In the genomic region with DNA sequence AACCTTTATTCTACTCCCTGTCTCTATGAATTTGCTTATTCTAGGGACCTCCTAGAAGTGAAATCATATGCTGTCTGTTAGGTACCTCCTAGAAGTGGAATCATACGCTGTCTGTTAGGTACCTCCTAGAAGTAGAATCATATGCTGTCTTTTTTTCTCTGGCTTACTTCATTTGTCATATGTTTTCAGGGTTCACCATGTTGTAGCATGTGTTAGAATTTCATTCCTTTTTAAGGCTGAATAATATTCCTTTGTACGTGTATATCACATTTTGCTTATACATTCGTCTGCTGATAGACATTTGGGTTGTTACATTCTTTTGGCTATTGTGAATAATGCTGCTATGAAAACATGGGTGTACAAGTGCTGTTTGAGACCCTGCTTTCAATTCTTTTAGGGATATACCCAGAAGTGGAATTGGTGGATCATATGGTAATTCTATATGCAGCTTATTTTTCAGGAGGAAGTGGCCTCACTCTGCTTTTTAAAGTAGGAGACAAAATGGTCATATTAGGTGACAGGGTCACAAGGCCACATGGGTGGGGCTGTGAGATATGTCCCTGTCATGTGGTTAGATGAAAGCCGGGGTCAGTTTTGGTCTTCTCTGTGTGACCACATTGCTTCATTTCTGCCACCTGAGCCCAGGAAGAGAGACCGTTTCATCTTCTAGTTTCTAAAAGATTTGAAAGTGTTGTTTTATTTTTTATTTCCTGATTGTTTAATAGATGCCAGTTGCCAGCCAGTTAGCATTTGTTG, we compare ENCODE assay signal across 11 cellular contexts.
DNase-seq lines count a peak whose midpoint lies in the region; ATAC-seq and TF ChIP-seq lines count a peak whose summit lies in the region.
"Had no signal": no experiment of that assay in that cellular context is flagged by ENCODE, and none has a peak within 500 bp of the region (broad histone marks: within the 10 kb centered on the region; RNA-seq: fewer than 3 reads in every experiment).

No MANE protein-coding gene starts in this region.

- H3K4me1 Mint-ChIP-seq in chondrocyte (ENCODE audit: low read depth) = peaks cover 23% of the 10 kb centered on the region
- H3K4me1 Mint-ChIP-seq in activated CD4-positive, alpha-beta T cell treated with anti-CD3 and anti-CD28 coated beads, Interleukin-2, amount 10 ng/mL, durations not matched to agents 7 days and 5 days = peaks cover 49% of the 10 kb centered on the region

- H4K20me1 ChIP-seq in BLaER1 treated with 17β-estradiol and CSF1 and Interleukin-3, amounts not matched to agents 10 nM and 100 nM = no peaks in the 10 kb centered on the region
- H4K20me1 ChIP-seq in GM23248 (ENCODE audit: insufficient read depth) = no peaks in the 10 kb centered on the region; the same call in 1 of the 2 replicates

- H3F3A ChIP-seq in GM23248 (ENCODE audit: insufficient read depth) = peaks cover 9% of the 10 kb centered on the region

- H3K79me2 ChIP-seq in GM23248 (ENCODE audit: insufficient read depth) = peaks cover 98% of the 10 kb centered on the region

- no peaks in the 10 kb centered on the region for H3K9me3 Mint-ChIP-seq in chondrocyte (ENCODE audit: low read depth)
- H3K9me3 Mint-ChIP-seq in activated CD4-positive, alpha-beta T cell treated with anti-CD3 and anti-CD28 coated beads, Interleukin-2, amount 10 ng/mL, durations not matched to agents 7 days and 5 days = no peaks in the 10 kb centered on the region

- H3K4me1 ChIP-seq in BLaER1 treated with 17β-estradiol and CSF1 and Interleukin-3, amounts not matched to agents 10 nM and 100 nM = peaks cover 49 to 62% (median 58%) of the 10 kb centered on the region in 10 experiments
- no peaks in the 10 kb centered on the region for H3K4me1 ChIP-seq in GM23248 (ENCODE audit: insufficient read depth)

- H3K27me3 Mint-ChIP-seq in chondrocyte (ENCODE audit: low read depth) = no peaks in the 10 kb centered on the region
- H3K27me3 Mint-ChIP-seq in activated CD4-positive, alpha-beta T cell treated with anti-CD3 and anti-CD28 coated beads, Interleukin-2, amount 10 ng/mL, durations not matched to agents 7 days and 5 days = no peaks in the 10 kb centered on the region

- H3K4me3 ChIP-seq in BLaER1 treated with 17β-estradiol and CSF1 and Interleukin-3, amounts not matched to agents 10 nM and 100 nM = no peak overlapping the region
- H3K4me3 ChIP-seq in GM23248 = no peak overlapping the region

- no peaks in the 10 kb centered on the region for H3K27me3 ChIP-seq in BLaER1 treated with 17β-estradiol and CSF1 and Interleukin-3, amounts not matched to agents 10 nM and 100 nM
- H3K27me3 ChIP-seq in GM23248 (replicated peaks; ENCODE audit: insufficient read depth) = no peaks in the 10 kb centered on the region

- H3K4me3 Mint-ChIP-seq in chondrocyte (ENCODE audit: unreplicated experiment) = no peak overlapping the region
- no peak overlapping the region for H3K4me3 Mint-ChIP-seq in activated CD4-positive, alpha-beta T cell treated with anti-CD3 and anti-CD28 coated beads, Interleukin-2, amount 10 ng/mL, durations not matched to agents 7 days and 5 days

- DNase-seq in chondrocyte (ENCODE audit: low spot score) = no peak
- DNase-seq in GM23248 = no peak
- DNase-seq in kidney glomerular epithelial cell (lab: John Stamatoyannopoulos, UW) = no peak
- no peak for DNase-seq in NCI-H446 treated with DMSO at 0.1 percent for 48 hours (lab: John Stamatoyannopoulos, UW)
- DNase-seq in activated CD4-positive, alpha-beta T cell treated with anti-CD3 and anti-CD28 coated beads, Interleukin-2, amount 10 ng/mL, durations not matched to agents 7 days and 5 days = no peak
- DNase-seq: activated CD4-positive, alpha-beta T cell treated with anti-CD3 and anti-CD28 coated beads, Interleukin-2, amount 50 U/mL, for 1 hour; AML-193; islet precursor cell had no signal

- H3K9ac ChIP-seq in BLaER1 treated with 17β-estradiol and CSF1 and Interleukin-3, amounts not matched to agents 10 nM and 100 nM = no peak overlapping the region
- H3K9ac ChIP-seq in GM23248 = no peak overlapping the region

- H2AFZ ChIP-seq in GM23248 = no peak overlapping the region

- no peaks in the 10 kb centered on the region for H3K9me3 ChIP-seq in BLaER1 treated with 17β-estradiol and CSF1 and Interleukin-3, amounts not matched to agents 10 nM and 100 nM (replicated peaks in 1 of 11)
- H3K9me3 ChIP-seq in GM23248 (ENCODE audit: low read depth) = no peaks in the 10 kb centered on the region

- H3K4me2 ChIP-seq in BLaER1 treated with 17β-estradiol and CSF1 and Interleukin-3, amounts not matched to agents 10 nM and 100 nM = peak overlapping the region in 8 of 11 experiments; percentile 8 to 71 (median 38); a peak in 14 of 22 replicates
- no peak overlapping the region for H3K4me2 ChIP-seq in GM23248 (ENCODE audit: unreplicated experiment)

- H3K27ac Mint-ChIP-seq in chondrocyte (ENCODE audit: unreplicated experiment) = peak overlapping the region; percentile 45
- no peak overlapping the region for H3K27ac Mint-ChIP-seq in activated CD4-positive, alpha-beta T cell treated with anti-CD3 and anti-CD28 coated beads, Interleukin-2, amount 10 ng/mL, durations not matched to agents 7 days and 5 days

- in situ Hi-C loops in GM23248 (cut with MboI) = no loop called here

- H3K9me2 ChIP-seq in GM23248 (ENCODE audit: insufficient read depth) = no peaks in the 10 kb centered on the region

- POLR2A ChIA-PET in activated CD4-positive, alpha-beta T cell treated with anti-CD3 and anti-CD28 coated beads, Interleukin-2, amount 10 ng/mL, durations not matched to agents 7 days and 5 days (lab: Charles Lee) = no interaction called here

- ATAC-seq in GM19351 (IDR thresholded peaks at IDR 0.05; ENCODE audit: unreplicated experiment) = peak; percentile 83
- peak; percentile 63 for ATAC-seq in HG03139 (IDR thresholded peaks at IDR 0.05; ENCODE audit: unreplicated experiment)

- TF ChIP-seq CTCF in chondrocyte (IDR thresholded peaks at IDR 0.05) = no peak

- H3K36me3 Mint-ChIP-seq in chondrocyte (ENCODE audit: low read depth) = peaks cover 7% of the 10 kb centered on the region
- H3K36me3 Mint-ChIP-seq in activated CD4-positive, alpha-beta T cell treated with anti-CD3 and anti-CD28 coated beads, Interleukin-2, amount 10 ng/mL, durations not matched to agents 7 days and 5 days (ENCODE audit: low read depth) = peaks cover 18% of the 10 kb centered on the region

- CTCF ChIA-PET in activated CD4-positive, alpha-beta T cell treated with anti-CD3 and anti-CD28 coated beads, Interleukin-2, amount 10 ng/mL, durations not matched to agents 7 days and 5 days (lab: Charles Lee) = no interaction called here

- H3K27ac ChIP-seq in BLaER1 treated with 17β-estradiol and CSF1 and Interleukin-3, amounts not matched to agents 10 nM and 100 nM = peak overlapping the region in 4 of 11 experiments; percentile 18 to 81 (median 23); a peak in 4 of 22 replicates
- H3K27ac ChIP-seq in GM23248 = no peak overlapping the region

- 95 to 96% methylated on average over 5 of the region's 5 CpGs for WGBS in GM23248 (ENCODE audit: low coverage in 1 of 2, low lambda C conversion rate in 2 of 2, missing lambda C conversion rate in 2 of 2), 2 experiments

- H3K36me3 ChIP-seq in BLaER1 treated with 17β-estradiol and CSF1 and Interleukin-3, amounts not matched to agents 10 nM and 100 nM = peaks cover 0 to 49% (median 19%) of the 10 kb centered on the region in 11 experiments; a peak in 15 of 22 replicates
- peaks cover 35% of the 10 kb centered on the region; the same call in 1 of the 2 replicates for H3K36me3 ChIP-seq in GM23248 (ENCODE audit: low read depth)
